1 cellular context compared by ENCODE assay signal in the genomic region with DNA sequence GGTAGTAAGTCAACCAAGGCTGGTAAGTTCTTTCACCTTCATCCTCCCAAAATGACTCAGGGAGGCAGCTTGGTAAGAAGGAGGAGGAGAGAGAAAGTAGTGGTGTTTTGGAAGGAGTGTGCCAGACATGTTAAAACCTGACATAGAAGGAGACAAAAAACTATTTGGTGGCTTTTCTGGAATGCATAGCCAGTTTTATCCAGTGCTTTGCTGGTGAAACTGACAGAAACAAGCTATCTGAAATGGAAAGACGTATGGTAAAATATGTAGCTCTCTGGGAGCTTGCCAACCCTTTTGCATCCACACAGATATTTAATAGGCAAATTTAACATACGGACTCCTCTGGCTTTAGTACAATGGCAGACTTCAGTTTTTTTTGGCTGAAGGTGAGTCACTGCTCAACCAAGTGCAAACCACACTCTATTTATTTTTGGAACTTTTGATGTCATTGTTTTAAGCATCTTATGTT.
TF ChIP-seq lines count a peak whose summit lies in the region.

No MANE protein-coding gene starts in this region.

TF ChIP-seq in GM12878, 131 proteins besides CTCF, POLR2A, EP300 and RAD21 (continued from another document):
- TF ChIP-seq, protein P1, sequence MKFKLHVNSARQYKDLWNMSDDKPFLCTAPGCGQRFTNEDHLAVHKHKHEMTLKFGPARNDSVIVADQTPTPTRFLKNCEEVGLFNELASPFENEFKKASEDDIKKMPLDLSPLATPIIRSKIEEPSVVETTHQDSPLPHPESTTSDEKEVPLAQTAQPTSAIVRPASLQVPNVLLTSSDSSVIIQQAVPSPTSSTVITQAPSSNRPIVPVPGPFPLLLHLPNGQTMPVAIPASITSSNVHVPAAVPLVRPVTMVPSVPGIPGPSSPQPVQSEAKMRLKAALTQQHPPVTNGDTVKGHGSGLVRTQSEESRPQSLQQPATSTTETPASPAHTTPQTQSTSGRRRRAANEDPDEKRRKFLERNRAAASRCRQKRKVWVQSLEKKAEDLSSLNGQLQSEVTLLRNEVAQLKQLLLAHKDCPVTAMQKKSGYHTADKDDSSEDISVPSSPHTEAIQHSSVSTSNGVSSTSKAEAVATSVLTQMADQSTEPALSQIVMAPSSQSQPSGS (IDR thresholded peaks at IDR 0.05; ENCODE audit: low read length), result peak; percentile 99
- TF ChIP-seq, protein P2, sequence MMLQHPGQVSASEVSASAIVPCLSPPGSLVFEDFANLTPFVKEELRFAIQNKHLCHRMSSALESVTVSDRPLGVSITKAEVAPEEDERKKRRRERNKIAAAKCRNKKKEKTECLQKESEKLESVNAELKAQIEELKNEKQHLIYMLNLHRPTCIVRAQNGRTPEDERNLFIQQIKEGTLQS (IDR thresholded peaks at IDR 0.05; ENCODE audit: borderline replicate concordance, extremely low read depth, low read depth, low read length), result no peak
- TF ChIP-seq TCF3 (IDR thresholded peaks at IDR 0.05; ENCODE audit: borderline replicate concordance, insufficient read depth, low read depth, low read length), result no peak
